ENCODE assay signal across 31 cellular contexts in the genomic region with DNA sequence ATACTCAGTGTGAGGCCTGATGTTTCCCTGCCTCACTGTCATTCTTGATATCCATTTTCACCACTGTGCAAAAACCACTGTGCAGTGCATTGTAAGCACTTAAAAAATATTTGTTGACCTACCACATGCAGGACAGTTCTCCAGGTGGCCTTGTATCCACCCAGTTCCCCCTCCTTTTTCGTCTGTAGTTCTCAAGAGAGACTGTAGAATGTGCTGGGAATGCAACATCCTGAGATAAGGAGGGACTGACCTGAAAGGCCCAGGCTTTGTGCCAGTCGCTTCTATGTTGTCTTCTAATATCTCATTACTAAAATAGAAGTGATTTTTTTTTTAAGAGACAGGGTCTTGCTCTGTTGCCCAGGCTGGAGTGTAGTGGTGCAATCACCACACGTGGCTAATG.
"Had no signal": no experiment of that assay in that cellular context is flagged by ENCODE, and none has a peak within 500 bp of the region (broad histone marks: within the 10 kb centered on the region; RNA-seq: fewer than 3 reads in every experiment).

No MANE protein-coding gene starts in this region.

- H3K4me3 ChIP-seq: cardiac muscle cell, PC-9 had no signal

- H3K9me3 Mint-ChIP-seq: activated CD4-positive, alpha-beta T cell treated with anti-CD3 and anti-CD28 coated beads, Interleukin-2, amount 10 ng/mL, durations not matched to agents 24 days and 14 days; activated CD8-positive, alpha-beta T cell treated with anti-CD3 and anti-CD28 coated beads for 36 hours; activated naive CD8-positive, alpha-beta T cell treated with anti-CD3 and anti-CD28 coated beads for 36 hours; activated T-cell treated with anti-CD3 and anti-CD28 coated beads, Interleukin-2, amount 50 U/mL, for 72 hours; activated T-helper 17 cell treated with anti-CD3 and anti-CD28 coated beads, Interleukin-2, amount 50 U/mL, for 72 hours; central memory CD8-positive, alpha-beta T cell had no signal

- DNase-seq: activated CD4-positive, alpha-beta T cell treated with anti-CD3 and anti-CD28 coated beads, Interleukin-2, amount 10 ng/mL, durations not matched to agents 24 days and 14 days; activated CD4-positive, alpha-beta T cell treated with anti-CD3 and anti-CD28 coated beads, Interleukin-2, amount 50 U/mL, for 4 hours; activated CD8-positive, alpha-beta T cell treated with anti-CD3 and anti-CD28 coated beads for 36 hours; activated effector memory CD4-positive, alpha-beta T cell treated with anti-CD3 and anti-CD28 coated beads, Interleukin-2, amount 50 U/mL, for 16 hours; activated naive CD4-positive, alpha-beta T cell; activated naive CD4-positive, alpha-beta T cell treated with anti-CD3 and anti-CD28 coated beads, Interleukin-2, amount 50 U/mL, for 16 hours; activated naive CD8-positive, alpha-beta T cell treated with anti-CD3 and anti-CD28 coated beads for 36 hours; activated T-cell treated with anti-CD3 and anti-CD28 coated beads, Interleukin-2, amount 50 U/mL, for 1 hour; activated T-cell treated with anti-CD3 and anti-CD28 coated beads, Interleukin-2, amount 50 U/mL, for 72 hours; amniotic stem cell; aorta; NCI-H1092 treated with DMSO at 0.1 percent for 48 hours; NCI-H1417; NCI-H146; NCI-H187; NCI-H2029 treated with DMSO at 0.1 percent for 48 hours; NCI-H2107; NCI-H2171; NCI-H510A; NCI-H526; NCI-H748 treated with DMSO at 0.1 percent for 48 hours; NK-92 treated with Interleukin-12 subunit alpha and Interleukin-12 subunit beta, amount 100 ng/mL, for 24 hours; PC-9; Right ventricle myocardium superior; T1000 had no signal

- H3K27me3 ChIP-seq: cardiac muscle cell had no signal

- H3K27ac Mint-ChIP-seq: activated CD4-positive, alpha-beta T cell treated with anti-CD3 and anti-CD28 coated beads, Interleukin-2, amount 10 ng/mL, durations not matched to agents 24 days and 14 days; activated CD8-positive, alpha-beta T cell treated with anti-CD3 and anti-CD28 coated beads for 36 hours; activated naive CD8-positive, alpha-beta T cell treated with anti-CD3 and anti-CD28 coated beads for 36 hours; activated T-cell treated with anti-CD3 and anti-CD28 coated beads, Interleukin-2, amount 50 U/mL, for 72 hours; activated T-helper 17 cell treated with anti-CD3 and anti-CD28 coated beads, Interleukin-2, amount 50 U/mL, for 72 hours had no signal

- FAIRE-seq: RCC 7860 had no signal

- H3K4me2 ChIP-seq: KMS-11, PC-9 had no signal

- H3K36me3 Mint-ChIP-seq: activated naive CD8-positive, alpha-beta T cell treated with anti-CD3 and anti-CD28 coated beads for 36 hours had no signal

- H3K27me3 Mint-ChIP-seq: activated naive CD8-positive, alpha-beta T cell treated with anti-CD3 and anti-CD28 coated beads for 36 hours had no signal

- ATAC-seq: activated CD8-positive, alpha-beta T cell treated with anti-CD3 and anti-CD28 coated beads for 36 hours; activated T-cell treated with anti-CD3 and anti-CD28 coated beads, Interleukin-2, amount 50 U/mL, for 72 hours; activated T-helper 17 cell treated with anti-CD3 and anti-CD28 coated beads, Interleukin-2, amount 50 U/mL, for 72 hours had no signal

- H3K27ac ChIP-seq: cardiac muscle cell, KMS-11, PC-9, RWPE1 had no signal

- H2AFZ ChIP-seq: PC-9 had no signal

- H3K36me3 ChIP-seq: cardiac muscle cell had no signal

- H3K4me3 Mint-ChIP-seq: activated CD4-positive, alpha-beta T cell treated with anti-CD3 and anti-CD28 coated beads, Interleukin-2, amount 10 ng/mL, durations not matched to agents 24 days and 14 days; activated CD8-positive, alpha-beta T cell treated with anti-CD3 and anti-CD28 coated beads for 36 hours; activated naive CD8-positive, alpha-beta T cell treated with anti-CD3 and anti-CD28 coated beads for 36 hours; activated T-cell treated with anti-CD3 and anti-CD28 coated beads, Interleukin-2, amount 50 U/mL, for 72 hours; activated T-helper 17 cell treated with anti-CD3 and anti-CD28 coated beads, Interleukin-2, amount 50 U/mL, for 72 hours; central memory CD8-positive, alpha-beta T cell had no signal

- H3K4me1 Mint-ChIP-seq: activated CD4-positive, alpha-beta T cell treated with anti-CD3 and anti-CD28 coated beads, Interleukin-2, amount 10 ng/mL, durations not matched to agents 24 days and 14 days; activated naive CD8-positive, alpha-beta T cell treated with anti-CD3 and anti-CD28 coated beads for 36 hours; activated T-helper 17 cell treated with anti-CD3 and anti-CD28 coated beads, Interleukin-2, amount 50 U/mL, for 72 hours; central memory CD8-positive, alpha-beta T cell had no signal

- H3K9ac ChIP-seq: KMS-11 had no signal
